In genomic region chr20:16729565-16730460, GRCh38 we compare ENCODE assay signal across 8 cellular contexts. TPM values are rescaled to one million over a fixed set of nuclear protein-coding genes. Genes with fewer than 3 reads are reported as not detected.
DNase-seq lines count a peak whose midpoint lies in the region; ATAC-seq, FAIRE-seq and TF ChIP-seq lines count a peak whose summit lies in the region.

Gene SNRPB2, plus strand, starts transcription at chr20:16730026. Its CDS starts 1,677 bp downstream, at chr20:16731703.

- TSS peak; percentile 46 for BruUV-seq in mammary epithelial cell (replicated peaks; lab: Mats Ljungman, UMichigan)

- peak within 1 kb of the TSS; percentile 96 for H2AFZ ChIP-seq in ACC112 (ENCODE audit: low read length, unreplicated experiment)
- peak within 1 kb of the TSS; percentile 100 for H2AFZ ChIP-seq in mammary epithelial cell (ENCODE audit: low read depth, low read length)

- no peaks in the 10 kb centered on the region for H4K20me1 ChIP-seq in mammary epithelial cell (ENCODE audit: insufficient read depth, low read length)

- peak within 1 kb of the TSS; percentile 92 for H3K9ac ChIP-seq in mammary epithelial cell (ENCODE audit: insufficient read depth, low read length)

- no peak for TF ChIP-seq CTCF in WERI-Rb-1 (IDR thresholded peaks at IDR 0.05; ENCODE audit: low read depth, low read length)
- TF ChIP-seq CTCF in mammary epithelial cell (conservative IDR thresholded peaks at IDR 0.05 in 1 of 2, IDR thresholded peaks at IDR 0.05 in 1 of 2; ENCODE audit: extremely low read depth in 1 of 2, insufficient read depth in 1 of 2, low read depth in 1 of 2, low read length in 2 of 2) = peak in 1 of 2 donors; percentile 14

- intact Hi-C loops in mammary epithelial cell (cut with micrococcal nuclease) = loop anchor here (10.0 kb wide), 1 partner anchor 155 kb away; the partner anchor contains the start of gene KIF16B

- peak; percentile 97 for ATAC-seq in GM18870 (IDR thresholded peaks at IDR 0.05; ENCODE audit: unreplicated experiment)
- ATAC-seq in HG03135 (IDR thresholded peaks at IDR 0.05; ENCODE audit: unreplicated experiment) = peak; percentile 98

- H3K79me2 ChIP-seq in ACC112 (ENCODE audit: control insufficient read depth, insufficient read depth, low read length, unreplicated experiment) (peaks cover 42% of the 10 kb centered on the region), mammary epithelial cell (ENCODE audit: insufficient read depth, low read length) (peaks cover 49% of the 10 kb centered on the region)

- H3K4me2 ChIP-seq in mammary epithelial cell (ENCODE audit: insufficient read depth, low read depth, low read length) = peak within 1 kb of the TSS; percentile 86

- H3K9me3 ChIP-seq in WERI-Rb-1 (ENCODE audit: severe bottlenecking) = peaks cover 8% of the 10 kb centered on the region
- H3K9me3 ChIP-seq in mammary epithelial cell (replicated peaks; ENCODE audit: insufficient read depth, low read length) = no peaks in the 10 kb centered on the region
- no peaks in the 10 kb centered on the region for H3K9me3 ChIP-seq in small intestine (ENCODE audit: control insufficient read depth, low read depth)

- in situ Hi-C loops in mammary epithelial cell (cut with MboI; ENCODE audit: low sequenced_read_pairs in 2 of 2) = loop anchor here in 1 of 2 donors (25.0 kb wide), 1 partner anchor 193 kb away; no protein-coding TSS in a partner anchor

- peaks cover 10% of the 10 kb centered on the region for H3K4me1 ChIP-seq in ACC112 (ENCODE audit: control insufficient read depth, insufficient read depth, low read length, unreplicated experiment)
- peaks cover 8% of the 10 kb centered on the region for H3K4me1 ChIP-seq in mammary epithelial cell (ENCODE audit: insufficient read depth, low read length)
- H3K4me1 ChIP-seq in small intestine (ENCODE audit: control insufficient read depth in 2 of 2, insufficient read depth in 1 of 2, low read depth in 1 of 2, low read length in 1 of 2) = peaks cover 2 to 4% of the 10 kb centered on the region in 2 donors

- 5% methylated on average over 32 of the region's 57 CpGs for WGBS in mammary epithelial cell (ENCODE audit: low coverage, missing lambda C conversion rate)
- WGBS in small intestine, 3 donors = 5% methylated on average over 55 to 57 of the region's 57 CpGs

- peaks cover 14% of the 10 kb centered on the region for H3K36me3 ChIP-seq in ACC112 (ENCODE audit: insufficient read depth, low read length)
- peaks cover 42% of the 10 kb centered on the region for H3K36me3 ChIP-seq in WERI-Rb-1
- peaks cover 16% of the 10 kb centered on the region for H3K36me3 ChIP-seq in mammary epithelial cell (ENCODE audit: insufficient read depth, low read length)
- peaks cover 0 to 13% of the 10 kb centered on the region in 2 donors for H3K36me3 ChIP-seq in small intestine (ENCODE audit: control insufficient read depth in 2 of 2, insufficient read depth in 2 of 2, low read length in 2 of 2)

- DNase-seq in NCI-H2196 treated with DMSO at 0.1 percent for 48 hours (lab: John Stamatoyannopoulos, UW; ENCODE audit: unreplicated experiment) (peak; percentile 92), WERI-Rb-1 (peak; percentile 92), mammary epithelial cell (peak; percentile 89), iPS-NIHi11 (ENCODE audit: low spot score) (peak; percentile 93), small intestine (peak; percentile 96)

- peak within 1 kb of the TSS; percentile 63; the same call in 1 of the 2 replicates for H3K27ac ChIP-seq in ACC112 (ENCODE audit: low read depth, low read length)
- peak within 1 kb of the TSS; percentile 85 for H3K27ac ChIP-seq in WERI-Rb-1
- peak within 1 kb of the TSS; percentile 82 for H3K27ac ChIP-seq in mammary epithelial cell (ENCODE audit: insufficient read depth, low read depth, low read length)
- peak within 1 kb of the TSS; percentile 72 to 92 for H3K27ac ChIP-seq in small intestine (ENCODE audit: low read depth in 1 of 2, low read length in 1 of 2)

- dilution Hi-C loops in mammary epithelial cell (cut with HindIII; ENCODE audit: low sequenced_read_pairs) = no loop called here

- no peak for FAIRE-seq in small intestine (lab: Jason Lieb, UNC)

- CTCF ChIA-PET in mammary epithelial cell (lab: Charles Lee; ENCODE audit: low non-redundant PET) = no interaction called here

- peaks cover 22% of the 10 kb centered on the region for H3K27me3 ChIP-seq in ACC112 (ENCODE audit: insufficient read depth, low read length)
- no peaks in the 10 kb centered on the region for H3K27me3 ChIP-seq in WERI-Rb-1 (ENCODE audit: insufficient read depth, low read depth, severe bottlenecking)
- H3K27me3 ChIP-seq in mammary epithelial cell (ENCODE audit: insufficient read depth, low read length) = no peaks in the 10 kb centered on the region
- H3K27me3 ChIP-seq in small intestine (ENCODE audit: control insufficient read depth in 2 of 2, insufficient read depth in 2 of 2, low read length in 2 of 2) = peaks cover 2 to 4% of the 10 kb centered on the region in 2 donors

- H3K4me3 ChIP-seq in ACC112 (ENCODE audit: low read depth, low read length) = peak within 1 kb of the TSS; percentile 99
- H3K4me3 ChIP-seq in WERI-Rb-1 (ENCODE audit: low read depth, low read length) = peak within 1 kb of the TSS; percentile 100
- H3K4me3 ChIP-seq in mammary epithelial cell (replicated peaks in 1 of 3; ENCODE audit: insufficient read depth in 1 of 3, low read depth in 2 of 3, low read length in 3 of 3) = peak within 1 kb of the TSS; percentile 77 to 96 (median 96)
- H3K4me3 ChIP-seq in small intestine (ENCODE audit: low read depth in 1 of 2, low read length in 2 of 2) = peak within 1 kb of the TSS; percentile 87 to 90

RNA-seq across cellular contexts. Expression of gene SNRPB2, which starts in this region (rescaled TPM):
- 10 to 100 TPM; 24.8 to 51.2 TPM for total RNA-seq in mammary epithelial cell
- polyA plus RNA-seq in mammary epithelial cell = 41.8 TPM
- not detected for polyA minus RNA-seq in mammary epithelial cell
- 10 to 100 TPM; 48.9 to 72.8 (median 59.7) TPM for polyA plus RNA-seq in small intestine

Comparison
In these comparisons a context has a peak if more than half of its experiments do, and no peak if none do; other contexts are left out.
1. Peak in every context shown above with its lines: DNase-seq, ATAC-seq, H3K4me3 ChIP-seq and H3K27ac ChIP-seq.